Comparison of ENCODE assay signal across 1 cellular context in the genomic region with DNA sequence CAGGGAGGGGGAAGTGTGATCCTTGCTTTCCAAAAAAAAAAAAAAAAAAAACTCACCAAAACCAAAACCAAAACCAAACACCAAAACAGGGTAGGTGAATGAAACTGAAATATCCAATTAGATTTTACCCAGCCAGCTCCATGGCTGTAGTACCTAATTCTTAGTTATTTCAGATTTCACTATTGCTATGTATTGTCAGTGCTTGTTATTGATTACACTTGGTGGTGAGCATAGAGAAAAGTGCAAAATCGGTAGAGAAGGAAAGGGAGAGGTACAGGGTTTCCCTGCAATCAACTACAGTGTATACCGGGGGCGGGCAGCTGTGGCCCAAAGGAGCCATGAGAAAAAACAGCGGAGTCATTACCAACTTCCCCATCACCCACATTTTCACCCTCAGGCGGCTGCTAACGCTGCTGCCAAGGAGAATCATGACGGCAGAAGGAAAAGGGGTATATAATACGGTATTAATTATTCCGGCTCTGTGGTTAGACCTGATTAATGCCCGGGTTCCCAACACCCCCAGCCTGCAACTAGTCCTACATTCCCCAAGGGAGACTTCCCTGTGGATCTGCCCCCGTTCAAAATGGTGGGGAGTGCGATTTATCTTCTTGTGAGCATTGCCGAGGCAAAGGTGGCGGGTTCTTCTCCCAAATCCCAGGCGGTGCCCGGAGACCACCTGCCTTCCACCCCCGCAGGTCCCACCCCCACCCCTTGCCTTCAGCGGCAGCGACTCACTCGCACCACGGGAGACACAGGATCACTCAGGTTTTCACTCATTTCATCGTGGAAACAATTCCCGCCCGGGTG.
TF ChIP-seq lines count a peak whose summit lies in the region.

A gene (minus strand): TSS at position 30 of the 807 bp plus-strand sequence. CDS start 486 bp downstream, outside the sequence.

TF ChIP-seq in GM12878, 131 proteins besides CTCF, POLR2A, EP300 and RAD21 (continued from another document and continues in another):
- TF ChIP-seq, protein P1, sequence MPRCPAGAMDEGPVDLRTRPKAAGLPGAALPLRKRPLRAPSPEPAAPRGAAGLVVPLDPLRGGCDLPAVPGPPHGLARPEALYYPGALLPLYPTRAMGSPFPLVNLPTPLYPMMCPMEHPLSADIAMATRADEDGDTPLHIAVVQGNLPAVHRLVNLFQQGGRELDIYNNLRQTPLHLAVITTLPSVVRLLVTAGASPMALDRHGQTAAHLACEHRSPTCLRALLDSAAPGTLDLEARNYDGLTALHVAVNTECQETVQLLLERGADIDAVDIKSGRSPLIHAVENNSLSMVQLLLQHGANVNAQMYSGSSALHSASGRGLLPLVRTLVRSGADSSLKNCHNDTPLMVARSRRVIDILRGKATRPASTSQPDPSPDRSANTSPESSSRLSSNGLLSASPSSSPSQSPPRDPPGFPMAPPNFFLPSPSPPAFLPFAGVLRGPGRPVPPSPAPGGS (IDR thresholded peaks at IDR 0.05; ENCODE audit: borderline replicate concordance, insufficient read depth, low read depth, low read length, poor library complexity, severe bottlenecking), result no peak
- TF ChIP-seq, protein P2, sequence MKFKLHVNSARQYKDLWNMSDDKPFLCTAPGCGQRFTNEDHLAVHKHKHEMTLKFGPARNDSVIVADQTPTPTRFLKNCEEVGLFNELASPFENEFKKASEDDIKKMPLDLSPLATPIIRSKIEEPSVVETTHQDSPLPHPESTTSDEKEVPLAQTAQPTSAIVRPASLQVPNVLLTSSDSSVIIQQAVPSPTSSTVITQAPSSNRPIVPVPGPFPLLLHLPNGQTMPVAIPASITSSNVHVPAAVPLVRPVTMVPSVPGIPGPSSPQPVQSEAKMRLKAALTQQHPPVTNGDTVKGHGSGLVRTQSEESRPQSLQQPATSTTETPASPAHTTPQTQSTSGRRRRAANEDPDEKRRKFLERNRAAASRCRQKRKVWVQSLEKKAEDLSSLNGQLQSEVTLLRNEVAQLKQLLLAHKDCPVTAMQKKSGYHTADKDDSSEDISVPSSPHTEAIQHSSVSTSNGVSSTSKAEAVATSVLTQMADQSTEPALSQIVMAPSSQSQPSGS (IDR thresholded peaks at IDR 0.05; ENCODE audit: low read length), result no peak
- peak; percentile 65; the same call in 1 of the 2 replicates for TF ChIP-seq GATAD2B (conservative IDR thresholded peaks at IDR 0.05; ENCODE audit: low read depth)
- peak in 1 of 2 experiments; percentile 69; a peak in 2 of 3 replicates for TF ChIP-seq EGR1 (IDR thresholded peaks at IDR 0.05; ENCODE audit: borderline replicate concordance in 1 of 2, low read depth in 2 of 2, low read length in 2 of 2)
- peak; percentile 85 for TF ChIP-seq ZNF384 (IDR thresholded peaks at IDR 0.05; ENCODE audit: borderline replicate concordance, low read depth, low read length)
- TF ChIP-seq, protein P3, sequence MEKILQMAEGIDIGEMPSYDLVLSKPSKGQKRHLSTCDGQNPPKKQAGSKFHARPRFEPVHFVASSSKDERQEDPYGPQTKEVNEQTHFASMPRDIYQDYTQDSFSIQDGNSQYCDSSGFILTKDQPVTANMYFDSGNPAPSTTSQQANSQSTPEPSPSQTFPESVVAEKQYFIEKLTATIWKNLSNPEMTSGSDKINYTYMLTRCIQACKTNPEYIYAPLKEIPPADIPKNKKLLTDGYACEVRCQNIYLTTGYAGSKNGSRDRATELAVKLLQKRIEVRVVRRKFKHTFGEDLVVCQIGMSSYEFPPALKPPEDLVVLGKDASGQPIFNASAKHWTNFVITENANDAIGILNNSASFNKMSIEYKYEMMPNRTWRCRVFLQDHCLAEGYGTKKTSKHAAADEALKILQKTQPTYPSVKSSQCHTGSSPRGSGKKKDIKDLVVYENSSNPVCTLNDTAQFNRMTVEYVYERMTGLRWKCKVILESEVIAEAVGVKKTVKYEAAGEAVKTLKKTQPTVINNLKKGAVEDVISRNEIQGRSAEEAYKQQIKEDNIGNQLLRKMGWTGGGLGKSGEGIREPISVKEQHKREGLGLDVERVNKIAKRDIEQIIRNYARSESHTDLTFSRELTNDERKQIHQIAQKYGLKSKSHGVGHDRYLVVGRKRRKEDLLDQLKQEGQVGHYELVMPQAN (conservative IDR thresholded peaks at IDR 0.05), result peak; percentile 36; the same call in 1 of the 2 replicates
- TF ChIP-seq RCOR1 (conservative IDR thresholded peaks at IDR 0.05; ENCODE audit: low read depth, low read length), result no peak
- no peak for TF ChIP-seq NR2C1 (IDR thresholded peaks at IDR 0.05)
- no peak for TF ChIP-seq PAX5 (IDR thresholded peaks at IDR 0.05; ENCODE audit: borderline replicate concordance, low read depth, low read length)
- no peak for TF ChIP-seq NFYA (IDR thresholded peaks at IDR 0.05; ENCODE audit: borderline replicate concordance, low read depth, low read length)
- TF ChIP-seq MYC (IDR thresholded peaks at IDR 0.05; ENCODE audit: insufficient read depth, insufficient read length, insufficient replicate concordance, low read length, severe bottlenecking), result no peak
- no peak for TF ChIP-seq IRF4 (IDR thresholded peaks at IDR 0.05; ENCODE audit: low read depth, low read length)
- TF ChIP-seq, protein P4, sequence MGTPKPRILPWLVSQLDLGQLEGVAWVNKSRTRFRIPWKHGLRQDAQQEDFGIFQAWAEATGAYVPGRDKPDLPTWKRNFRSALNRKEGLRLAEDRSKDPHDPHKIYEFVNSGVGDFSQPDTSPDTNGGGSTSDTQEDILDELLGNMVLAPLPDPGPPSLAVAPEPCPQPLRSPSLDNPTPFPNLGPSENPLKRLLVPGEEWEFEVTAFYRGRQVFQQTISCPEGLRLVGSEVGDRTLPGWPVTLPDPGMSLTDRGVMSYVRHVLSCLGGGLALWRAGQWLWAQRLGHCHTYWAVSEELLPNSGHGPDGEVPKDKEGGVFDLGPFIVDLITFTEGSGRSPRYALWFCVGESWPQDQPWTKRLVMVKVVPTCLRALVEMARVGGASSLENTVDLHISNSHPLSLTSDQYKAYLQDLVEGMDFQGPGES (IDR thresholded peaks at IDR 0.05), result no peak
- no peak for TF ChIP-seq FOXK2 (IDR thresholded peaks at IDR 0.05)
- no peak for TF ChIP-seq KAT2A (conservative IDR thresholded peaks at IDR 0.05; ENCODE audit: control insufficient read depth, low read depth, low read length)
- peak; percentile 64; the same call in 1 of the 2 replicates for TF ChIP-seq NBN (IDR thresholded peaks at IDR 0.05)
- TF ChIP-seq CBX5 (IDR thresholded peaks at IDR 0.05; ENCODE audit: low read depth), result no peak
- TF ChIP-seq, protein P5, sequence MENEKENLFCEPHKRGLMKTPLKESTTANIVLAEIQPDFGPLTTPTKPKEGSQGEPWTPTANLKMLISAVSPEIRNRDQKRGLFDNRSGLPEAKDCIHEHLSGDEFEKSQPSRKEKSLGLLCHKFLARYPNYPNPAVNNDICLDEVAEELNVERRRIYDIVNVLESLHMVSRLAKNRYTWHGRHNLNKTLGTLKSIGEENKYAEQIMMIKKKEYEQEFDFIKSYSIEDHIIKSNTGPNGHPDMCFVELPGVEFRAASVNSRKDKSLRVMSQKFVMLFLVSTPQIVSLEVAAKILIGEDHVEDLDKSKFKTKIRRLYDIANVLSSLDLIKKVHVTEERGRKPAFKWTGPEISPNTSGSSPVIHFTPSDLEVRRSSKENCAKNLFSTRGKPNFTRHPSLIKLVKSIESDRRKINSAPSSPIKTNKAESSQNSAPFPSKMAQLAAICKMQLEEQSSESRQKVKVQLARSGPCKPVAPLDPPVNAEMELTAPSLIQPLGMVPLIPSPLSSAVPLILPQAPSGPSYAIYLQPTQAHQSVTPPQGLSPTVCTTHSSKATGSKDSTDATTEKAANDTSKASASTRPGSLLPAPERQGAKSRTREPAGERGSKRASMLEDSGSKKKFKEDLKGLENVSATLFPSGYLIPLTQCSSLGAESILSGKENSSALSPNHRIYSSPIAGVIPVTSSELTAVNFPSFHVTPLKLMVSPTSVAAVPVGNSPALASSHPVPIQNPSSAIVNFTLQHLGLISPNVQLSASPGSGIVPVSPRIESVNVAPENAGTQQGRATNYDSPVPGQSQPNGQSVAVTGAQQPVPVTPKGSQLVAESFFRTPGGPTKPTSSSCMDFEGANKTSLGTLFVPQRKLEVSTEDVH (IDR thresholded peaks at IDR 0.05; ENCODE audit: low read depth, partially characterized antibody), result no peak
- TF ChIP-seq, protein P6, sequence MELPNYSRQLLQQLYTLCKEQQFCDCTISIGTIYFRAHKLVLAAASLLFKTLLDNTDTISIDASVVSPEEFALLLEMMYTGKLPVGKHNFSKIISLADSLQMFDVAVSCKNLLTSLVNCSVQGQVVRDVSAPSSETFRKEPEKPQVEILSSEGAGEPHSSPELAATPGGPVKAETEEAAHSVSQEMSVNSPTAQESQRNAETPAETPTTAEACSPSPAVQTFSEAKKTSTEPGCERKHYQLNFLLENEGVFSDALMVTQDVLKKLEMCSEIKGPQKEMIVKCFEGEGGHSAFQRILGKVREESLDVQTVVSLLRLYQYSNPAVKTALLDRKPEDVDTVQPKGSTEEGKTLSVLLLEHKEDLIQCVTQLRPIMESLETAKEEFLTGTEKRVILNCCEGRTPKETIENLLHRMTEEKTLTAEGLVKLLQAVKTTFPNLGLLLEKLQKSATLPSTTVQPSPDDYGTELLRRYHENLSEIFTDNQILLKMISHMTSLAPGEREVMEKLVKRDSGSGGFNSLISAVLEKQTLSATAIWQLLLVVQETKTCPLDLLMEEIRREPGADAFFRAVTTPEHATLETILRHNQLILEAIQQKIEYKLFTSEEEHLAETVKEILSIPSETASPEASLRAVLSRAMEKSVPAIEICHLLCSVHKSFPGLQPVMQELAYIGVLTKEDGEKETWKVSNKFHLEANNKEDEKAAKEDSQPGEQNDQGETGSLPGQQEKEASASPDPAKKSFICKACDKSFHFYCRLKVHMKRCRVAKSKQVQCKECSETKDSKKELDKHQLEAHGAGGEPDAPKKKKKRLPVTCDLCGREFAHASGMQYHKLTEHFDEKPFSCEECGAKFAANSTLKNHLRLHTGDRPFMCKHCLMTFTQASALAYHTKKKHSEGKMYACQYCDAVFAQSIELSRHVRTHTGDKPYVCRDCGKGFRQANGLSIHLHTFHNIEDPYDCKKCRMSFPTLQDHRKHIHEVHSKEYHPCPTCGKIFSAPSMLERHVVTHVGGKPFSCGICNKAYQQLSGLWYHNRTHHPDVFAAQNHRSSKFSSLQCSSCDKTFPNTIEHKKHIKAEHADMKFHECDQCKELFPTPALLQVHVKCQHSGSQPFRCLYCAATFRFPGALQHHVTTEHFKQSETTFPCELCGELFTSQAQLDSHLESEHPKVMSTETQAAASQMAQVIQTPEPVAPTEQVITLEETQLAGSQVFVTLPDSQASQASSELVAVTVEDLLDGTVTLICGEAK (IDR thresholded peaks at IDR 0.05; ENCODE audit: borderline replicate concordance), result no peak
- TF ChIP-seq CHD4 (IDR thresholded peaks at IDR 0.05), result no peak
- no peak for TF ChIP-seq SUZ12 (IDR thresholded peaks at IDR 0.05; ENCODE audit: unreplicated experiment)
- TF ChIP-seq RAD51 (IDR thresholded peaks at IDR 0.05), result peak; percentile 22; the same call in 1 of the 2 replicates
- TF ChIP-seq, protein P7, sequence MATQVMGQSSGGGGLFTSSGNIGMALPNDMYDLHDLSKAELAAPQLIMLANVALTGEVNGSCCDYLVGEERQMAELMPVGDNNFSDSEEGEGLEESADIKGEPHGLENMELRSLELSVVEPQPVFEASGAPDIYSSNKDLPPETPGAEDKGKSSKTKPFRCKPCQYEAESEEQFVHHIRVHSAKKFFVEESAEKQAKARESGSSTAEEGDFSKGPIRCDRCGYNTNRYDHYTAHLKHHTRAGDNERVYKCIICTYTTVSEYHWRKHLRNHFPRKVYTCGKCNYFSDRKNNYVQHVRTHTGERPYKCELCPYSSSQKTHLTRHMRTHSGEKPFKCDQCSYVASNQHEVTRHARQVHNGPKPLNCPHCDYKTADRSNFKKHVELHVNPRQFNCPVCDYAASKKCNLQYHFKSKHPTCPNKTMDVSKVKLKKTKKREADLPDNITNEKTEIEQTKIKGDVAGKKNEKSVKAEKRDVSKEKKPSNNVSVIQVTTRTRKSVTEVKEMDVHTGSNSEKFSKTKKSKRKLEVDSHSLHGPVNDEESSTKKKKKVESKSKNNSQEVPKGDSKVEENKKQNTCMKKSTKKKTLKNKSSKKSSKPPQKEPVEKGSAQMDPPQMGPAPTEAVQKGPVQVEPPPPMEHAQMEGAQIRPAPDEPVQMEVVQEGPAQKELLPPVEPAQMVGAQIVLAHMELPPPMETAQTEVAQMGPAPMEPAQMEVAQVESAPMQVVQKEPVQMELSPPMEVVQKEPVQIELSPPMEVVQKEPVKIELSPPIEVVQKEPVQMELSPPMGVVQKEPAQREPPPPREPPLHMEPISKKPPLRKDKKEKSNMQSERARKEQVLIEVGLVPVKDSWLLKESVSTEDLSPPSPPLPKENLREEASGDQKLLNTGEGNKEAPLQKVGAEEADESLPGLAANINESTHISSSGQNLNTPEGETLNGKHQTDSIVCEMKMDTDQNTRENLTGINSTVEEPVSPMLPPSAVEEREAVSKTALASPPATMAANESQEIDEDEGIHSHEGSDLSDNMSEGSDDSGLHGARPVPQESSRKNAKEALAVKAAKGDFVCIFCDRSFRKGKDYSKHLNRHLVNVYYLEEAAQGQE (IDR thresholded peaks at IDR 0.05; ENCODE audit: low read depth, low read length), result no peak
- peak; percentile 64; the same call in 1 of the 2 replicates for TF ChIP-seq CHD2 (IDR thresholded peaks at IDR 0.05; ENCODE audit: borderline replicate concordance, low read depth, low read length)
- TF ChIP-seq RUNX3 (IDR thresholded peaks at IDR 0.05; ENCODE audit: low read length), result peak; percentile 39
- TF ChIP-seq TCF3 (IDR thresholded peaks at IDR 0.05; ENCODE audit: borderline replicate concordance, insufficient read depth, low read depth, low read length), result peak; percentile 17; the same call in 1 of the 2 replicates
- TF ChIP-seq, protein P8, sequence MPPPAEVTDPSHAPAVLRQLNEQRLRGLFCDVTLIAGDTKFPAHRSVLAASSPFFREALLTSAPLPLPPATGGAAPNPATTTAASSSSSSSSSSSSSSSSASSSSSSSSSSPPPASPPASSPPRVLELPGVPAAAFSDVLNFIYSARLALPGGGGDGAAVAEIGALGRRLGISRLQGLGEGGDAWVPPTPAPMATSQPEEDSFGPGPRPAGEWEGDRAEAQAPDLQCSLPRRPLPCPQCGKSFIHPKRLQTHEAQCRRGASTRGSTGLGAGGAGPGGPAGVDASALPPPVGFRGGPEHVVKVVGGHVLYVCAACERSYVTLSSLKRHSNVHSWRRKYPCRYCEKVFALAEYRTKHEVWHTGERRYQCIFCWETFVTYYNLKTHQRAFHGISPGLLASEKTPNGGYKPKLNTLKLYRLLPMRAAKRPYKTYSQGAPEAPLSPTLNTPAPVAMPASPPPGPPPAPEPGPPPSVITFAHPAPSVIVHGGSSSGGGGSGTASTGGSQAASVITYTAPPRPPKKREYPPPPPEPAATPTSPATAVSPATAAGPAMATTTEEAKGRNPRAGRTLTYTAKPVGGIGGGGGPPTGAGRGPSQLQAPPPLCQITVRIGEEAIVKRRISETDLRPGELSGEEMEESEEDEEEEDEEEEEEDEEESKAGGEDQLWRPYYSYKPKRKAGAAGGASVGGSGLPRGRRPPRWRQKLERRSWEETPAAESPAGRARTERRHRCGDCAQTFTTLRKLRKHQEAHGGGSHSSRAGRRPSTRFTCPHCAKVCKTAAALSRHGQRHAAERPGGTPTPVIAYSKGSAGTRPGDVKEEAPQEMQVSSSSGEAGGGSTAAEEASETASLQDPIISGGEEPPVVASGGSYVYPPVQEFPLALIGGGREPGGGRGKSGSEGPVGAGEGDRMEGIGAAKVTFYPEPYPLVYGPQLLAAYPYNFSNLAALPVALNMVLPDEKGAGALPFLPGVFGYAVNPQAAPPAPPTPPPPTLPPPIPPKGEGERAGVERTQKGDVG (CRISPR knock-in tag; IDR thresholded peaks at IDR 0.05), result no peak
- TF ChIP-seq EED (IDR thresholded peaks at IDR 0.05; ENCODE audit: low read depth), result peak; percentile 27; the same call in 1 of the 2 replicates
- TF ChIP-seq MTA2 (IDR thresholded peaks at IDR 0.05; ENCODE audit: low read depth), result peak; percentile 39; the same call in 1 of the 2 replicates
- TF ChIP-seq NFXL1 (IDR thresholded peaks at IDR 0.05; ENCODE audit: borderline replicate concordance), result no peak
